Comparison of ENCODE assay signal across 1 cellular context in genomic region chr13:90654970-90655369, GRCh38.
TF ChIP-seq lines count a peak whose summit lies in the region.

No MANE protein-coding gene starts in this region.

TF ChIP-seq in WTC11, 78 proteins besides CTCF, POLR2A, EP300 and RAD21 (continued from another document):
- no peak for TF ChIP-seq STAT6 (CRISPR knock-in tag; conservative IDR thresholded peaks at IDR 0.05; ENCODE audit: low read depth)
